In the genomic region with DNA sequence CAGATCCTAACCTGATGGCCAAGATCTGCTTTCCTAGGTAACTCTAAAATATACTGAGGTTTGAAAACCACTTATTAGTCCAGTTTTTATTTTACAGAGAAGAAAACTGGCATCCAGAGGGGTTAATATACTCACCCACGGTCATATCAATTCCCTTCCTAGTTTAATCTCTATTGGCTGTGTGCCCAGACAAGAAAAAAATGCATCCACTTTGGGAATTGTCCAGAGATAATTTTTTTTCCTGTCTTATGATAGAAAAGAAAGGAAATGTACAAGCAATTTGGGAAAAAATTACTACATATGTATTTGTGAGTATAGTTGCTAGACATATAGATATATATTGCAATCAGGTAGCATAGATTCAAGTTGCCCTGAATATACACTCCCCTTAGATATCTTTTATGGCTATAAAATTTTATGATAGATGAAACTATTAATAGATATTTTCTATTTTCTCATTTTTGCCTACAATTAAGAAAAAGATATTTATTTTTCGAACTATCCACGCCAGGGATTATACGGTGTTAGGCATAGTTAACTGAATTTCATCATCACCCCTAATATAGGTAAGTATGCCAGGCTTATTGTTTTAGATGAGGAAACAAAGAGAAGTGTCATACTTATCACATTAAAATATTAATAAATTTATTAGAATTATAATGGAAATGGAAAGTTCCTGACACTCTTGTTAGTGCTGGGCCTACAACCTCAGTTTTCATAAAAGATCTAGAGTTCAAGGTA, we compare ENCODE assay signal across 8 cellular contexts.
DNase-seq lines count a peak whose midpoint lies in the region; ATAC-seq and TF ChIP-seq lines count a peak whose summit lies in the region.

No MANE protein-coding gene starts in this region.

- peak overlapping the region in 1 of 8 donors; percentile 3 for H3K4me3 ChIP-seq in spleen

- H3K9me3 ChIP-seq in spleen, result no peaks in the 10 kb centered on the region

- TF ChIP-seq CTCF in spleen (IDR thresholded peaks at IDR 0.05 in 8 of 11, conservative IDR thresholded peaks at IDR 0.05 in 3 of 11), result no peak

- H3K27ac ChIP-seq in spleen (peak overlapping the region; percentile 68 to 90 (median 80)), caudate nucleus (ENCODE audit: low read depth, low read length) (no peak overlapping the region)

- peaks cover 18 to 64% (median 32%) of the 10 kb centered on the region in 6 donors for H3K4me1 ChIP-seq in spleen

- no peak for TF ChIP-seq POLR2A in spleen (IDR thresholded peaks at IDR 0.05)

- DNase-seq in NCI-H1417 (lab: John Stamatoyannopoulos, UW) (peak; percentile 20 to 68 (median 26)), NCI-H1417 treated with DMSO at 0.1 percent for 48 hours (lab: John Stamatoyannopoulos, UW) (no peak), OCI-M1 (lab: John Stamatoyannopoulos, UW) (peak; percentile 43), fibroblast of peridontal ligament (ENCODE audit: extremely low read depth) (peak; percentile 69), spleen (no peak), UCSD-AML1 (lab: John Stamatoyannopoulos, UW; ENCODE audit: unreplicated experiment) (no peak), caudate nucleus (lab: John Stamatoyannopoulos, UW) (no peak)

- no peak for ATAC-seq in GM21381 (IDR thresholded peaks at IDR 0.05; ENCODE audit: unreplicated experiment)

- 46 to 61% (median 55%) methylated on average over 4 of the region's 4 CpGs for WGBS in spleen, 5 donors

- H3K36me3 ChIP-seq in spleen, result no peaks in the 10 kb centered on the region

- intact Hi-C loops in spleen (cut with DNase I; ENCODE audit: low total_unique reads), result loop anchor here (10.0 kb wide), 1 partner anchor 88 kb away; no protein-coding TSS in a partner anchor

- H3K27me3 ChIP-seq in spleen (replicated peaks in 1 of 7), result no peaks in the 10 kb centered on the region

Comparison
In these comparisons a context has a peak if more than half of its experiments do, and no peak if none do; other contexts are left out.
1. DNase-seq: peak in NCI-H1417 (3 of 3), OCI-M1 (single experiment) and fibroblast of peridontal ligament (single experiment); none in NCI-H1417 treated with DMSO at 0.1 percent for 48 hours (single experiment), spleen (single experiment), UCSD-AML1 (single experiment) and caudate nucleus (0 of 61).